In the genomic region with DNA sequence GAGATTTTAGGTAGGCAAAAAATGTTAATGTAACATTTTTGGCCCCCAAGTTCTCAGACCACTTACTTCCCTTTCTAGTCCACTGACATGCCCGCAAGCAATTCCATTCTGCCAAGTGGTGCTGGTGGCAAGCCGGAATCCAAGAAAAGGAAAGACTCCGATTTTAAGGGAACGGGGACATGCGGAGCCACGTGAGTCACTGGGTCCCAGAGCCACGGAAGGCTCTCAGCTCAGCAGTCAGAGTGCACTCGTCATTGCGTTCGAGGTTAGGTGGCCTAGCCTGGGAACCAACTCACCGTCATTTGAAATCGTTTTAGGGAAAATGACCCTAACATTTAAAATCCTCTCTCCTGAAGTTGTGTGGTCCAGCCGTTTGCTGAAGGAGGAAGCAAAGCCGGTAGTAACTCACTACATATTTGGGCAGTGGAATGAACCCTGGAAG, we compare ENCODE assay signal across 8 cellular contexts. TPM values are rescaled to one million over a fixed set of nuclear protein-coding genes. Genes with fewer than 3 reads are reported as not detected.
DNase-seq lines count a peak whose midpoint lies in the region; ATAC-seq, FAIRE-seq and TF ChIP-seq lines count a peak whose summit lies in the region.

No MANE protein-coding gene starts in this region.

- H2AFZ ChIP-seq in HepG2 (ENCODE audit: low read length), result no peak overlapping the region

- H3K9ac ChIP-seq in HepG2 (ENCODE audit: insufficient read depth, low read depth, low read length), result peak overlapping the region; percentile 98

- ATAC-seq in A549, result no peak
- no peak for ATAC-seq in HepG2
- ATAC-seq in HG02610 (IDR thresholded peaks at IDR 0.05; ENCODE audit: unreplicated experiment), result no peak

- intact Hi-C loops in HepG2 (cut with micrococcal nuclease; ENCODE audit: unreplicated experiment), result loop anchor here (5.0 kb wide), 1 partner anchor 239 kb away; the partner anchor contains the start of gene MCUR1

- H3K27ac ChIP-seq in A549, result peak overlapping the region; percentile 99 to 100
- no peak overlapping the region for H3K27ac ChIP-seq in SJCRH30
- peak overlapping the region; percentile 35 for H3K27ac ChIP-seq in cingulate gyrus (ENCODE audit: low read depth, low read length)
- peak overlapping the region; percentile 99 for H3K27ac ChIP-seq in HepG2 (ENCODE audit: extremely low read length, insufficient read depth, low read length)

- peaks cover 25% of the 10 kb centered on the region for H3K79me2 ChIP-seq in HepG2 (ENCODE audit: insufficient read depth, low read length)

- peaks cover 6% of the 10 kb centered on the region; the same call in 1 of the 3 replicates for H3K4me1 ChIP-seq in A549
- no peaks in the 10 kb centered on the region for H3K4me1 ChIP-seq in SJCRH30
- peaks cover 45% of the 10 kb centered on the region for H3K4me1 ChIP-seq in HepG2 (ENCODE audit: insufficient read depth, low read length)

- TF ChIP-seq POLR2A in A549 (IDR thresholded peaks at IDR 0.05; ENCODE audit: low read length) (no peak), HepG2 (IDR thresholded peaks at IDR 0.05; ENCODE audit: insufficient read depth in 1 of 2, low read depth in 2 of 2, low read length in 2 of 2) (no peak)

- H3K9me3 ChIP-seq in A549 (peaks cover 10% of the 10 kb centered on the region; the same call in 2 of the 3 replicates), SJCRH30 (replicated peaks) (no peaks in the 10 kb centered on the region), HepG2 (ENCODE audit: low read length) (no peaks in the 10 kb centered on the region)

- TF ChIP-seq EP300 in A549 (IDR thresholded peaks at IDR 0.05) (no peak), HepG2 (IDR thresholded peaks at IDR 0.05; ENCODE audit: low read depth in 2 of 2, low read length in 2 of 2) (no peak), HepG2 (CRISPR knock-in tag; IDR thresholded peaks at IDR 0.05; ENCODE audit: borderline replicate concordance) (no peak)

- POLR2A ChIA-PET in A549 (lab: Yijun Ruan, JAX) (interaction anchor here (0.7 to 2.9 kb wide), 7 partner anchors 10 to 178 kb away, joined by 3 to 40 read pairs (median 7); partner anchors contain the start of genes GFOD1 and NOL7), HepG2 (lab: Yijun Ruan, JAX) (interaction anchor here (0.6 to 4.7 kb wide), 22 partner anchors 10 to 271 kb away, joined by 3 to 119 read pairs (median 11); partner anchors contain the start of genes GFOD1, MCUR1, NOL7 and RANBP9)

- no peak for TF ChIP-seq RAD21 in A549 (conservative IDR thresholded peaks at IDR 0.05 in 1 of 2, IDR thresholded peaks at IDR 0.05 in 1 of 2)
- TF ChIP-seq RAD21 in HepG2 (CRISPR knock-in tag; IDR thresholded peaks at IDR 0.05), result no peak

- FAIRE-seq in A549 (lab: Jason Lieb, UNC) (no peak), HepG2 (lab: Jason Lieb, UNC) (no peak)

- H3K27me3 ChIP-seq in SJCRH30 (no peaks in the 10 kb centered on the region), HepG2 (ENCODE audit: control insufficient read depth in 1 of 2, insufficient read depth in 2 of 2, low read length in 2 of 2) (no peaks in the 10 kb centered on the region)

- WGBS in A549 (ENCODE audit: missing lambda C conversion rate), result 3% methylated on average over 12 of the region's 14 CpGs
- WGBS in HepG2 (ENCODE audit: low lambda C conversion rate), result 13% methylated on average over 14 of the region's 14 CpGs

- in situ Hi-C loops in HepG2 (cut with HindIII; ENCODE audit: extremely low pct_ligation_motif_present, low pct_unique_long_range_greater_than_20kb), result no loop called here

- no peaks in the 10 kb centered on the region for H4K20me1 ChIP-seq in HepG2 (ENCODE audit: insufficient read depth, low read length)

- DNase-seq in A549 (ENCODE audit: low read depth in 1 of 2, low spot score in 1 of 2) (peak; percentile 25 to 29), SJCRH30 (peak in 1 of 2 experiments; percentile 16), HepG2 (ENCODE audit: low spot score) (peak; percentile 29), DMS153 treated with DMSO at 0.1 percent for 48 hours (lab: John Stamatoyannopoulos, UW; ENCODE audit: unreplicated experiment) (no peak)
- DNase-seq in stimulated activated CD8-positive, alpha-beta memory T cell treated with anti-CD3 and anti-CD28 coated beads, Interleukin-4, amount 100 ng/mL, for 48 hours, result peak; percentile 47

- TF ChIP-seq CTCF in A549 (IDR thresholded peaks at IDR 0.05) (no peak), HepG2 (CRISPR knock-in tag; IDR thresholded peaks at IDR 0.05) (no peak)

- H3K4me2 ChIP-seq in A549, result peak overlapping the region; percentile 77
- peak overlapping the region; percentile 100 for H3K4me2 ChIP-seq in HepG2 (ENCODE audit: low read depth, low read length)

- BruUV-seq in HepG2 (replicated peaks; lab: Mats Ljungman, UMichigan), result TSS peak; percentile 79

- H3K4me3 ChIP-seq in A549 (peak overlapping the region; percentile 91), GM08714 (ENCODE audit: low read length) (peak overlapping the region; percentile 86), SJCRH30 (peak overlapping the region; percentile 74), HepG2 (replicated peaks in 1 of 3; ENCODE audit: insufficient read depth in 1 of 3, low read depth in 2 of 3, low read length in 3 of 3) (peak overlapping the region; percentile 58 to 94 (median 87); a peak in 5 of 6 replicates)

- H3K36me3 ChIP-seq in SJCRH30 (no peaks in the 10 kb centered on the region), HepG2 (replicated peaks in 1 of 2; ENCODE audit: control insufficient read depth in 1 of 2, insufficient read depth in 2 of 2, low read length in 2 of 2) (no peaks in the 10 kb centered on the region)

- CTCF ChIA-PET in A549 (lab: Yijun Ruan, JAX) (interaction anchor here (0.6 to 1.9 kb wide), 5 partner anchors 19 to 236 kb away, joined by 3 to 9 read pairs (median 5); no protein-coding TSS in a partner anchor), HepG2 (lab: Yijun Ruan, JAX; ENCODE audit: low intra/inter-chr PET ratio, low total read pairs) (no interaction called here)

RNA-seq across cellular contexts. Expression of gene SIRT5, which starts 0.7 kb away (rescaled TPM):
- polyA plus RNA-seq in A549 (2011; rRNA removed) (7.1 and 7.8 TPM in 2 replicates), A549 (2017; fragmentation: RNase III; extraction: RNeasy Plus Mini Kit Qiagen cat#74134 plus additional on column Dnase treatment) (4.9 to 6.0 TPM (median 5.1 TPM) in 3 replicates), HepG2 (2011; rRNA removed) (13.4 and 14.1 TPM in 2 replicates)
- polyA plus RNA-seq in A549 (2012; cell fraction: cytosol; rRNA removed), result 3.5 and 3.9 TPM in 2 replicates
- polyA plus RNA-seq in A549 (2012; cell fraction: nucleus; rRNA removed), result 3.8 and 4.8 TPM in 2 replicates
- polyA minus RNA-seq in A549 (2011; rRNA and poly(A)+ RNA removed), result 4.4 and 4.9 TPM in 2 replicates
- total RNA-seq in SJCRH30 (2014; rRNA removed; shearing (Covaris generic)), result 2.7 and 3.3 TPM in 2 replicates
- total RNA-seq in HepG2 (2016; rRNA removed; fragmentation: Illumina TruSeq; extraction: Trizol), result 16.6 and 21.8 TPM in 2 replicates
- 21.9 and 28.4 TPM in 2 replicates for total RNA-seq in HepG2 (2016; cell fraction: cytosol; rRNA removed; fragmentation: Illumina TruSeq; extraction: Trizol; ENCODE audit: low read depth)
- total RNA-seq in HepG2 (2016; cell fraction: insoluble cytoplasmic fraction; rRNA removed; fragmentation: Illumina TruSeq; extraction: Trizol), result 17.2 TPM in 2 replicates
- total RNA-seq in HepG2 (2016; cell fraction: membrane; rRNA removed; fragmentation: Illumina TruSeq; extraction: Trizol), result 17.8 and 18.2 TPM in 2 replicates
- total RNA-seq in HepG2 (2016; cell fraction: nucleus; rRNA removed; fragmentation: Illumina TruSeq; extraction: Trizol), result 13.1 and 16.9 TPM in 2 replicates
- polyA plus RNA-seq in HepG2 (2011; cell fraction: cytosol; rRNA removed), result 8.8 and 9.0 TPM in 2 replicates
- 20.2 and 21.9 TPM in 2 replicates for polyA plus RNA-seq in HepG2 (2011; cell fraction: nucleus; rRNA removed)
- polyA plus RNA-seq in HepG2 (2012), result 10.3 and 16.7 TPM in 2 replicates
- polyA plus RNA-seq in HepG2 (2016; cell fraction: cytosol; fragmentation: Illumina TruSeq; extraction: Trizol; ENCODE audit: low read depth), result 4.9 and 5.9 TPM in 2 replicates
- polyA plus RNA-seq in HepG2 (2016; cell fraction: insoluble cytoplasmic fraction; fragmentation: Illumina TruSeq; extraction: Trizol; ENCODE audit: low read depth), result 19.7 and 19.8 TPM in 2 replicates
- 8.4 and 10.3 TPM in 2 replicates for polyA plus RNA-seq in HepG2 (2016; cell fraction: membrane; fragmentation: Illumina TruSeq; extraction: Trizol; ENCODE audit: low read depth)
- 27.2 and 27.6 TPM in 2 replicates for polyA plus RNA-seq in HepG2 (2016; cell fraction: nucleus; fragmentation: Illumina TruSeq; extraction: Trizol; ENCODE audit: insufficient read depth, low read depth)
- polyA minus RNA-seq in HepG2 (2011; rRNA and poly(A)+ RNA removed; ENCODE audit: low replicate concordance), result 5.4 and 6.8 TPM in 2 replicates
- 6.1 and 6.7 TPM in 2 replicates for polyA minus RNA-seq in HepG2 (2011; cell fraction: cytosol; rRNA and poly(A)+ RNA removed)
- 16.8 and 17.6 TPM in 2 replicates for polyA minus RNA-seq in HepG2 (2011; cell fraction: nucleus; rRNA and poly(A)+ RNA removed)

RNA-seq across cellular contexts. Expression of gene NOL7, which starts 41.4 kb away (rescaled TPM):
- 41.2 and 75.1 TPM in 2 replicates for polyA plus RNA-seq in A549 (2011; rRNA removed)
- polyA plus RNA-seq in A549 (2012; cell fraction: cytosol; rRNA removed), result 46.7 and 70.7 TPM in 2 replicates
- 24.3 and 45.1 TPM in 2 replicates for polyA plus RNA-seq in A549 (2012; cell fraction: nucleus; rRNA removed)
- 82.7 to 90.7 TPM (median 85.9 TPM) in 3 replicates for polyA plus RNA-seq in A549 (2017; fragmentation: RNase III; extraction: RNeasy Plus Mini Kit Qiagen cat#74134 plus additional on column Dnase treatment)
- 4.0 and 4.5 TPM in 2 replicates for polyA minus RNA-seq in A549 (2011; rRNA and poly(A)+ RNA removed)
- 44.8 and 45.8 TPM in 2 replicates for total RNA-seq in SJCRH30 (2014; rRNA removed; shearing (Covaris generic))
- 186 and 215 TPM in 2 replicates for total RNA-seq in HepG2 (2016; rRNA removed; fragmentation: Illumina TruSeq; extraction: Trizol)
- 27.0 and 31.6 TPM in 2 replicates for total RNA-seq in HepG2 (2016; cell fraction: cytosol; rRNA removed; fragmentation: Illumina TruSeq; extraction: Trizol; ENCODE audit: low read depth)
- 183 and 212 TPM in 2 replicates for total RNA-seq in HepG2 (2016; cell fraction: insoluble cytoplasmic fraction; rRNA removed; fragmentation: Illumina TruSeq; extraction: Trizol)
- total RNA-seq in HepG2 (2016; cell fraction: membrane; rRNA removed; fragmentation: Illumina TruSeq; extraction: Trizol), result 65.5 and 72.1 TPM in 2 replicates
- total RNA-seq in HepG2 (2016; cell fraction: nucleus; rRNA removed; fragmentation: Illumina TruSeq; extraction: Trizol), result 69.4 and 79.5 TPM in 2 replicates
- polyA plus RNA-seq in HepG2 (2011; rRNA removed), result 30.1 and 37.8 TPM in 2 replicates
- 47.4 and 53.1 TPM in 2 replicates for polyA plus RNA-seq in HepG2 (2011; cell fraction: cytosol; rRNA removed)
- polyA plus RNA-seq in HepG2 (2011; cell fraction: nucleus; rRNA removed), result 23.4 and 23.5 TPM in 2 replicates
- 60.3 and 94.1 TPM in 2 replicates for polyA plus RNA-seq in HepG2 (2012)
- polyA plus RNA-seq in HepG2 (2016; cell fraction: cytosol; fragmentation: Illumina TruSeq; extraction: Trizol; ENCODE audit: low read depth), result 30.5 and 34.4 TPM in 2 replicates
- polyA plus RNA-seq in HepG2 (2016; cell fraction: insoluble cytoplasmic fraction; fragmentation: Illumina TruSeq; extraction: Trizol; ENCODE audit: low read depth), result 240 and 243 TPM in 2 replicates
- polyA plus RNA-seq in HepG2 (2016; cell fraction: membrane; fragmentation: Illumina TruSeq; extraction: Trizol; ENCODE audit: low read depth), result 60.8 and 65.8 TPM in 2 replicates
- 136 and 138 TPM in 2 replicates for polyA plus RNA-seq in HepG2 (2016; cell fraction: nucleus; fragmentation: Illumina TruSeq; extraction: Trizol; ENCODE audit: insufficient read depth, low read depth)
- 4.3 and 4.6 TPM in 2 replicates for polyA minus RNA-seq in HepG2 (2011; rRNA and poly(A)+ RNA removed; ENCODE audit: low replicate concordance)
- polyA minus RNA-seq in HepG2 (2011; cell fraction: cytosol; rRNA and poly(A)+ RNA removed), result 13.1 and 18.6 TPM in 2 replicates
- polyA minus RNA-seq in HepG2 (2011; cell fraction: nucleus; rRNA and poly(A)+ RNA removed), result 26.5 and 26.9 TPM in 2 replicates

Comparison
In these comparisons a context has a peak if more than half of its experiments do, and no peak if none do; other contexts are left out.
1. Of the 38 proteins assayed by ChIP-seq in both HepG2 and A549: peak only in HepG2: none; only in A549: MAX; in both: none; in neither: 36; mixed calls (peak in some experiments, not most) for 1.